25 cellular contexts compared by ENCODE assay signal in the genomic region with DNA sequence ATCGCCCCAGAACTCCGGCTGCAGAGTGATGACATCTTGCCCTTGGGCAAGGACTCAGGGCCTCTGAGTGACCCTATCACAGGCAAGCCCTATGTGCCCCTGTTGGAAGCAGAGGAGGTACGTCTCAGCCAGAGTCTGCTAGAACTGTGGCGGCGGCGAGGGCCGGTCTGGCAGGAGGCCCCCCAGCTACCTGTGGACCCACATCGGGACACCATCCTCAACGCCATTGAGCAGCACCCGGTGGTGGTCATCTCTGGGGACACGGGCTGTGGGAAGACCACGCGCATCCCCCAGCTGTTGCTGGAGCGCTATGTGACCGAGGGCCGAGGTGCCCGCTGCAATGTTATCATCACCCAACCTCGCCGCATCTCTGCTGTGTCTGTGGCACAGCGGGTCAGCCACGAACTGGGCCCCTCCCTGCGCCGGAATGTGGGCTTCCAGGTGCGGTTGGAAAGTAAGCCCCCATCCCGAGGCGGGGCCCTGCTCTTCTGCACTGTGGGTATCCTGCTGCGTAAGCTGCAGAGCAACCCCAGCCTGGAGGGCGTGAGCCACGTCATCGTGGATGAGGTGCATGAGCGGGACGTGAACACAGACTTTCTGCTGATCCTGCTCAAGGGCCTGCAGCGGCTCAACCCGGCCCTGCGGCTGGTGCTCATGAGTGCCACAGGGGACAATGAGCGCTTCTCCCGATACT.
"Had no signal": no experiment of that assay in that cellular context is flagged by ENCODE, and none has a peak within 500 bp of the region (broad histone marks: within the 10 kb centered on the region; RNA-seq: fewer than 3 reads in every experiment).

No MANE protein-coding gene starts in this region.

- H3K27ac Mint-ChIP-seq: activated CD4-positive, alpha-beta memory T cell treated with anti-CD3 and anti-CD28 coated beads for 36 hours; activated CD4-positive, alpha-beta T cell treated with anti-CD3 and anti-CD28 coated beads, Interleukin-2, amount 10 ng/mL, durations not matched to agents 7 days and 5 days; activated naive CD8-positive, alpha-beta T cell treated with anti-CD3 and anti-CD28 coated beads, Interleukin-2, amount 50 U/mL, for 24 hours had no signal

- H3K4me1 Mint-ChIP-seq: activated CD4-positive, alpha-beta T cell treated with anti-CD3 and anti-CD28 coated beads, Interleukin-2, amount 10 ng/mL, durations not matched to agents 7 days and 5 days; activated naive CD8-positive, alpha-beta T cell treated with anti-CD3 and anti-CD28 coated beads, Interleukin-2, amount 50 U/mL, for 24 hours; brain had no signal

- H3K4me3 ChIP-seq: SK-N-MC had no signal

- H3K27ac ChIP-seq: SK-N-MC, VCaP had no signal

- H3K9me3 Mint-ChIP-seq: activated CD4-positive, alpha-beta memory T cell treated with anti-CD3 and anti-CD28 coated beads for 36 hours; activated CD4-positive, alpha-beta T cell treated with anti-CD3 and anti-CD28 coated beads, Interleukin-2, amount 10 ng/mL, durations not matched to agents 7 days and 5 days; activated naive CD4-positive, alpha-beta T cell treated with anti-CD3 and anti-CD28 coated beads, Interleukin-2, amount 50 U/mL, for 72 hours; activated naive CD8-positive, alpha-beta T cell treated with anti-CD3 and anti-CD28 coated beads, Interleukin-2, amount 50 U/mL, for 24 hours; activated T-cell treated with anti-CD3 and anti-CD28 coated beads, Interleukin-2, amount 50 U/mL, for 4 hours; brain had no signal

- ATAC-seq: activated naive CD4-positive, alpha-beta T cell treated with anti-CD3 and anti-CD28 coated beads, Interleukin-2, amount 50 U/mL, for 72 hours; activated naive CD8-positive, alpha-beta T cell treated with anti-CD3 and anti-CD28 coated beads, Interleukin-2, amount 50 U/mL, for 24 hours; activated T-cell treated with anti-CD3 and anti-CD28 coated beads, Interleukin-2, amount 50 U/mL, for 4 hours; Right ventricle myocardium inferior had no signal

- FAIRE-seq: astrocyte had no signal

- H3K27me3 Mint-ChIP-seq: activated CD4-positive, alpha-beta memory T cell treated with anti-CD3 and anti-CD28 coated beads for 36 hours; activated CD4-positive, alpha-beta T cell treated with anti-CD3 and anti-CD28 coated beads, Interleukin-2, amount 10 ng/mL, durations not matched to agents 7 days and 5 days; activated naive CD8-positive, alpha-beta T cell treated with anti-CD3 and anti-CD28 coated beads, Interleukin-2, amount 50 U/mL, for 24 hours; brain had no signal

- H3K4me3 Mint-ChIP-seq: activated CD4-positive, alpha-beta memory T cell treated with anti-CD3 and anti-CD28 coated beads for 36 hours; activated CD4-positive, alpha-beta T cell treated with anti-CD3 and anti-CD28 coated beads, Interleukin-2, amount 10 ng/mL, durations not matched to agents 7 days and 5 days; activated naive CD8-positive, alpha-beta T cell treated with anti-CD3 and anti-CD28 coated beads, Interleukin-2, amount 50 U/mL, for 24 hours; activated T-cell treated with anti-CD3 and anti-CD28 coated beads, Interleukin-2, amount 50 U/mL, for 4 hours; brain had no signal

- H3K36me3 Mint-ChIP-seq: activated naive CD4-positive, alpha-beta T cell treated with anti-CD3 and anti-CD28 coated beads, Interleukin-2, amount 50 U/mL, for 72 hours had no signal

- DNase-seq: activated CD4-positive, alpha-beta memory T cell treated with anti-CD3 and anti-CD28 coated beads for 36 hours; activated CD4-positive, alpha-beta T cell treated with anti-CD3 and anti-CD28 coated beads, Interleukin-2, amount 10 ng/mL, durations not matched to agents 7 days and 5 days; activated CD4-positive, CD25-positive, alpha-beta regulatory T cell; activated CD8-positive, alpha-beta memory T cell treated with anti-CD3 and anti-CD28 coated beads for 24 hours; activated effector memory CD4-positive, alpha-beta T cell treated with anti-CD3 and anti-CD28 coated beads, Interleukin-2, amount 50 U/mL, for 16 hours; activated naive CD4-positive, alpha-beta T cell treated with Interleukin-2 at 50 U/mL for 16 hours; activated naive CD8-positive, alpha-beta T cell treated with anti-CD3 and anti-CD28 coated beads, Interleukin-2, amount 50 U/mL, for 24 hours; activated T-cell treated with anti-CD3 and anti-CD28 coated beads, Interleukin-2, amount 50 U/mL, for 4 hours; amniotic stem cell; MM.1S; NCI-H1105; NCI-H1436; NCI-H1694 treated with DMSO at 0.1 percent for 48 hours; NCI-H2029 treated with DMSO at 0.1 percent for 48 hours; NCI-H345; NCI-H510A; NCI-H526 treated with DMSO at 0.1 percent for 48 hours; NCI-H82; T-helper 1 cell had no signal
